Comparison of ENCODE assay signal across 26 cellular contexts in genomic region chr1:200786792-200787191, GRCh38.
"Had no signal": no experiment of that assay in that cellular context is flagged by ENCODE, and none has a peak within 500 bp of the region (broad histone marks: within the 10 kb centered on the region; RNA-seq: fewer than 3 reads in every experiment).

No MANE protein-coding gene starts in this region.

- H3K4me1 ChIP-seq: neural progenitor cell, parathyroid adenoma, spleen, suprapubic skin, upper lobe of right lung had no signal

- H3K4me2 ChIP-seq: hepatocyte, neural progenitor cell had no signal

- H3K9me3 ChIP-seq: mucosa of descending colon, neutrophil, suprapubic skin, thoracic aorta, upper lobe of right lung had no signal

- H3K4me3 ChIP-seq: hepatocyte, lung, mucosa of descending colon, neural progenitor cell, psoas muscle, spleen, suprapubic skin, thoracic aorta, tibial artery, upper lobe of right lung had no signal

- H3K27ac ChIP-seq: hepatocyte, neural progenitor cell, neutrophil, parathyroid adenoma, psoas muscle, spleen, suprapubic skin, thoracic aorta, tibial artery, upper lobe of right lung had no signal

- ATAC-seq: left lobe of liver; mucosa of descending colon; natural killer cell; sciatic nerve; stimulated activated effector memory CD8-positive, alpha-beta T cell treated with anti-CD3 and anti-CD28 coated beads, Interleukin-12 subunit alpha, Interleukin-12 subunit beta, amount 100 ng/mL, for 72 hours; upper lobe of right lung had no signal

- H3K36me3 ChIP-seq: neutrophil, suprapubic skin had no signal

- H3K27me3 ChIP-seq: hepatocyte, neural progenitor cell, neutrophil, spleen, suprapubic skin, tibial artery, upper lobe of right lung had no signal

- H3K9ac ChIP-seq: neural progenitor cell, parathyroid adenoma had no signal

- DNase-seq: head of caudate nucleus; islet precursor cell; midbrain; mucosa of descending colon; naive B cell; natural killer cell; nephron progenitor cell; occipital lobe; psoas muscle; small intestine; spleen; stimulated activated CD4-positive, alpha-beta T cell treated with anti-CD3 and anti-CD28 coated beads, Interleukin-4, amount 100 ng/mL, for 24 hours; stimulated activated naive CD4-positive, alpha-beta T cell; tibial artery; trophoblast cell; upper lobe of right lung had no signal

- H2AFZ ChIP-seq: hepatocyte, neural progenitor cell, parathyroid adenoma had no signal
